ENCODE assay signal across 1 cellular context in the genomic region with DNA sequence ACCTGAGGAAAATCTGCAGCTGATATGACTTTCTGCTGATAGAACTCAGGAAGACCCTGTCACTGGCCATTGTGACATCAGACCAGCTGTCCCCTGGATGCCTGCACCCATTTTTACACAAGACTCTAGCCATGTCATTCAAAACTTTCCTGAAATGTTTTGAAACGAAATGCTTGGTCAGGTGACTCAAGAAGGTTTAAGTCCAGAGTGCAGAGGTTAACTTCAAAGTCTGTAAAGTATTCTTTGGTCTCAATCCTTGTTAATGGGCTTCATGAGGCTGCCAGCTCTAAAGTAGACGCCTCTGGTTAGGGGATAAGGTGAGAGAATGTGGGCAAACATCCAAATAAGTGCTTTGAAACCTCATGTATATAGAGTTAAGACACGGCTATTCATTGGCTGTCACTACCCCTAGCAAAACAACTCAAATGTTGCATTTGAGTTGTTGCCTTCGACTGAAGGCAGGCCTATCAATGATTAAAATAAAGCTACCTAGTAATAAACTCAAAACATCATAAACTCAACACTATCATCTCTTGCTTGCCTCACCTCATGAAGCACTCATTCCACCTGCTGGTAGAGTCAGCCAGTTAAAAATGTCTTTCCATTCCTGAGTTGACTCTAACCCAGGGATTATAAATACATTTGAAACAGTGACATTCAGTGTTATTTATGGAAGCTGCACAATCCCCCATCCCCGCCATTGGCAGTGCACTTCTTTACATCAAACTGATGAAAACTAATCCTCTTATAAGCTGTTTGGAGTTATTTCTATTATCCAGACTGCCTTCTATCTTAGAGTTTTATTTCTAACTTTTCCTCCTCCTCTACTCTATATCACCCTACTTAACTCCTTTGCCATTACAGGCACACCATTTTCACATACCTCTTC.
TF ChIP-seq lines count a peak whose summit lies in the region.

No MANE protein-coding gene starts in this region.

TF ChIP-seq in HepG2, 621 proteins besides CTCF, POLR2A, EP300 and RAD21 (continues in another document):
- TF ChIP-seq HNRNPUL1 (IDR thresholded peaks at IDR 0.05; ENCODE audit: low read depth, low read length) = no peak
- no peak for TF ChIP-seq ZNF253 (CRISPR knock-in tag; IDR thresholded peaks at IDR 0.05; ENCODE audit: borderline replicate concordance)
- TF ChIP-seq, protein P1, sequence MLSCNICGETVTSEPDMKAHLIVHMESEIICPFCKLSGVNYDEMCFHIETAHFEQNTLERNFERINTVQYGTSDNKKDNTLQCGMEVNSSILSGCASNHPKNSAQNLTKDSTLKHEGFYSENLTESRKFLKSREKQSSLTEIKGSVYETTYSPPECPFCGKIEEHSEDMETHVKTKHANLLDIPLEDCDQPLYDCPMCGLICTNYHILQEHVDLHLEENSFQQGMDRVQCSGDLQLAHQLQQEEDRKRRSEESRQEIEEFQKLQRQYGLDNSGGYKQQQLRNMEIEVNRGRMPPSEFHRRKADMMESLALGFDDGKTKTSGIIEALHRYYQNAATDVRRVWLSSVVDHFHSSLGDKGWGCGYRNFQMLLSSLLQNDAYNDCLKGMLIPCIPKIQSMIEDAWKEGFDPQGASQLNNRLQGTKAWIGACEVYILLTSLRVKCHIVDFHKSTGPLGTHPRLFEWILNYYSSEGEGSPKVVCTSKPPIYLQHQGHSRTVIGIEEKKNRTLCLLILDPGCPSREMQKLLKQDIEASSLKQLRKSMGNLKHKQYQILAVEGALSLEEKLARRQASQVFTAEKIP (CRISPR knock-in tag; IDR thresholded peaks at IDR 0.05; ENCODE audit: borderline replicate concordance) = no peak
- TF ChIP-seq, protein P2, sequence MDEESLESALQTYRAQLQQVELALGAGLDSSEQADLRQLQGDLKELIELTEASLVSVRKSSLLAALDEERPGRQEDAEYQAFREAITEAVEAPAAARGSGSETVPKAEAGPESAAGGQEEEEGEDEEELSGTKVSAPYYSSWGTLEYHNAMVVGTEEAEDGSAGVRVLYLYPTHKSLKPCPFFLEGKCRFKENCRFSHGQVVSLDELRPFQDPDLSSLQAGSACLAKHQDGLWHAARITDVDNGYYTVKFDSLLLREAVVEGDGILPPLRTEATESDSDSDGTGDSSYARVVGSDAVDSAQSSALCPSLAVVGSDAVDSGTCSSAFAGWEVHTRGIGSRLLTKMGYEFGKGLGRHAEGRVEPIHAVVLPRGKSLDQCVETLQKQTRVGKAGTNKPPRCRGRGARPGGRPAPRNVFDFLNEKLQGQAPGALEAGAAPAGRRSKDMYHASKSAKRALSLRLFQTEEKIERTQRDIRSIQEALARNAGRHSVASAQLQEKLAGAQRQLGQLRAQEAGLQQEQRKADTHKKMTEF (CRISPR knock-in tag; IDR thresholded peaks at IDR 0.05) = peak; percentile 60; the same call in 1 of the 2 replicates
- TF ChIP-seq ZNF350 (CRISPR knock-in tag; IDR thresholded peaks at IDR 0.05; ENCODE audit: borderline replicate concordance, low read depth) = no peak
- no peak for TF ChIP-seq ZNF121 (CRISPR knock-in tag; IDR thresholded peaks at IDR 0.05)
- no peak for TF ChIP-seq KLF13 (CRISPR knock-in tag; IDR thresholded peaks at IDR 0.05)
- TF ChIP-seq, protein P3, sequence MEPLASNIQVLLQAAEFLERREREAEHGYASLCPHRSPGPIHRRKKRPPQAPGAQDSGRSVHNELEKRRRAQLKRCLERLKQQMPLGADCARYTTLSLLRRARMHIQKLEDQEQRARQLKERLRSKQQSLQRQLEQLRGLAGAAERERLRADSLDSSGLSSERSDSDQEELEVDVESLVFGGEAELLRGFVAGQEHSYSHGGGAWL (CRISPR knock-in tag; IDR thresholded peaks at IDR 0.05) = no peak
- no peak for TF ChIP-seq ZNF850 (CRISPR knock-in tag; conservative IDR thresholded peaks at IDR 0.05)
- TF ChIP-seq, protein P4, sequence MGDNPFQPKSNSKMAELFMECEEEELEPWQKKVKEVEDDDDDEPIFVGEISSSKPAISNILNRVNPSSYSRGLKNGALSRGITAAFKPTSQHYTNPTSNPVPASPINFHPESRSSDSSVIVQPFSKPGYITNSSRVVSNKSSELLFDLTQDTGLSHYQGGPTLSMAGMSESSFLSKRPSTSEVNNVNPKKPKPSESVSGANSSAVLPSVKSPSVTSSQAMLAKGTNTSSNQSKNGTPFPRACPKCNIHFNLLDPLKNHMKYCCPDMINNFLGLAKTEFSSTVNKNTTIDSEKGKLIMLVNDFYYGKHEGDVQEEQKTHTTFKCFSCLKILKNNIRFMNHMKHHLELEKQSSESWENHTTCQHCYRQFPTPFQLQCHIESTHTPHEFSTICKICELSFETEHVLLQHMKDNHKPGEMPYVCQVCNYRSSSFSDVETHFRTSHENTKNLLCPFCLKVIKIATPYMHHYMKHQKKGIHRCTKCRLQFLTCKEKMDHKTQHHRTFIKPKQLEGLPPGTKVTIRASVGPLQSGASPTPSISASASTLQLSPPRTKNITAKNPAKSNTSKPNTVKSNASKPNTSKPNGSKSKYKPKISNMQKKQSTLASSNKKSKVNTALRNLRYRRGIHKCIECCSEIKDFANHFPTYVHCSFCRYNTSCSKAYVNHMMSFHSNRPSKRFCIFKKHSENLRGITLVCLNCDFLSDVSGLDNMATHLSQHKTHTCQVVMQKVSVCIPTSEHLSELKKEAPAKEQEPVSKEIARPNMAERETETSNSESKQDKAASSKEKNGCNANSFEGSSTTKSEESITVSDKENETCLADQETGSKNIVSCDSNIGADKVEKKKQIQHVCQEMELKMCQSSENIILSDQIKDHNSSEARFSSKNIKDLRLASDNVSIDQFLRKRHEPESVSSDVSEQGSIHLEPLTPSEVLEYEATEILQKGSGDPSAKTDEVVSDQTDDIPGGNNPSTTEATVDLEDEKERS (CRISPR knock-in tag; IDR thresholded peaks at IDR 0.05) = no peak
- no peak for TF ChIP-seq SRY (CRISPR knock-in tag; IDR thresholded peaks at IDR 0.05)
- TF ChIP-seq PAWR (CRISPR knock-in tag; IDR thresholded peaks at IDR 0.05; ENCODE audit: borderline replicate concordance) = no peak
- TF ChIP-seq KDM6A (CRISPR knock-in tag; IDR thresholded peaks at IDR 0.05; ENCODE audit: low read depth) = no peak
- TF ChIP-seq SOX6 (IDR thresholded peaks at IDR 0.05) = no peak
- TF ChIP-seq SOX6 (CRISPR knock-in tag; IDR thresholded peaks at IDR 0.05) = peak; percentile 56
- no peak for TF ChIP-seq ZNF138 (CRISPR knock-in tag; IDR thresholded peaks at IDR 0.05; ENCODE audit: low read depth)
- no peak for TF ChIP-seq IRX3 (CRISPR knock-in tag; IDR thresholded peaks at IDR 0.05; ENCODE audit: borderline replicate concordance, low read depth)
- TF ChIP-seq, protein P5, sequence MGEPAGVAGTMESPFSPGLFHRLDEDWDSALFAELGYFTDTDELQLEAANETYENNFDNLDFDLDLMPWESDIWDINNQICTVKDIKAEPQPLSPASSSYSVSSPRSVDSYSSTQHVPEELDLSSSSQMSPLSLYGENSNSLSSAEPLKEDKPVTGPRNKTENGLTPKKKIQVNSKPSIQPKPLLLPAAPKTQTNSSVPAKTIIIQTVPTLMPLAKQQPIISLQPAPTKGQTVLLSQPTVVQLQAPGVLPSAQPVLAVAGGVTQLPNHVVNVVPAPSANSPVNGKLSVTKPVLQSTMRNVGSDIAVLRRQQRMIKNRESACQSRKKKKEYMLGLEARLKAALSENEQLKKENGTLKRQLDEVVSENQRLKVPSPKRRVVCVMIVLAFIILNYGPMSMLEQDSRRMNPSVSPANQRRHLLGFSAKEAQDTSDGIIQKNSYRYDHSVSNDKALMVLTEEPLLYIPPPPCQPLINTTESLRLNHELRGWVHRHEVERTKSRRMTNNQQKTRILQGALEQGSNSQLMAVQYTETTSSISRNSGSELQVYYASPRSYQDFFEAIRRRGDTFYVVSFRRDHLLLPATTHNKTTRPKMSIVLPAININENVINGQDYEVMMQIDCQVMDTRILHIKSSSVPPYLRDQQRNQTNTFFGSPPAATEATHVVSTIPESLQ (CRISPR knock-in tag; conservative IDR thresholded peaks at IDR 0.05) = no peak
- no peak for TF ChIP-seq HDAC1 (CRISPR knock-in tag; IDR thresholded peaks at IDR 0.05)
- no peak for TF ChIP-seq RELA (CRISPR knock-in tag; IDR thresholded peaks at IDR 0.05)
- TF ChIP-seq, protein P6, sequence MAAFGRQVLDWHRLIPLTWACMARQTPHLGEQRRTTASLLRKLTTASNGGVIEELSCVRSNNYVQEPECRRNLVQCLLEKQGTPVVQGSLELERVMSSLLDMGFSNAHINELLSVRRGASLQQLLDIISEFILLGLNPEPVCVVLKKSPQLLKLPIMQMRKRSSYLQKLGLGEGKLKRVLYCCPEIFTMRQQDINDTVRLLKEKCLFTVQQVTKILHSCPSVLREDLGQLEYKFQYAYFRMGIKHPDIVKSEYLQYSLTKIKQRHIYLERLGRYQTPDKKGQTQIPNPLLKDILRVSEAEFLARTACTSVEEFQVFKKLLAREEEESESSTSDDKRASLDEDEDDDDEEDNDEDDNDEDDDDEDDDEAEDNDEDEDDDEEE (CRISPR knock-in tag; IDR thresholded peaks at IDR 0.05) = no peak
- no peak for TF ChIP-seq ZSCAN20 (CRISPR knock-in tag; IDR thresholded peaks at IDR 0.05; ENCODE audit: borderline replicate concordance)
- TF ChIP-seq HNRNPL (IDR thresholded peaks at IDR 0.05; ENCODE audit: low read depth, low read length) = no peak
- TF ChIP-seq, protein P7, sequence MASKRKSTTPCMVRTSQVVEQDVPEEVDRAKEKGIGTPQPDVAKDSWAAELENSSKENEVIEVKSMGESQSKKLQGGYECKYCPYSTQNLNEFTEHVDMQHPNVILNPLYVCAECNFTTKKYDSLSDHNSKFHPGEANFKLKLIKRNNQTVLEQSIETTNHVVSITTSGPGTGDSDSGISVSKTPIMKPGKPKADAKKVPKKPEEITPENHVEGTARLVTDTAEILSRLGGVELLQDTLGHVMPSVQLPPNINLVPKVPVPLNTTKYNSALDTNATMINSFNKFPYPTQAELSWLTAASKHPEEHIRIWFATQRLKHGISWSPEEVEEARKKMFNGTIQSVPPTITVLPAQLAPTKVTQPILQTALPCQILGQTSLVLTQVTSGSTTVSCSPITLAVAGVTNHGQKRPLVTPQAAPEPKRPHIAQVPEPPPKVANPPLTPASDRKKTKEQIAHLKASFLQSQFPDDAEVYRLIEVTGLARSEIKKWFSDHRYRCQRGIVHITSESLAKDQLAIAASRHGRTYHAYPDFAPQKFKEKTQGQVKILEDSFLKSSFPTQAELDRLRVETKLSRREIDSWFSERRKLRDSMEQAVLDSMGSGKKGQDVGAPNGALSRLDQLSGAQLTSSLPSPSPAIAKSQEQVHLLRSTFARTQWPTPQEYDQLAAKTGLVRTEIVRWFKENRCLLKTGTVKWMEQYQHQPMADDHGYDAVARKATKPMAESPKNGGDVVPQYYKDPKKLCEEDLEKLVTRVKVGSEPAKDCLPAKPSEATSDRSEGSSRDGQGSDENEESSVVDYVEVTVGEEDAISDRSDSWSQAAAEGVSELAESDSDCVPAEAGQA (IDR thresholded peaks at IDR 0.05; ENCODE audit: low read depth) = no peak
- TF ChIP-seq, protein P7 (CRISPR knock-in tag; IDR thresholded peaks at IDR 0.05; ENCODE audit: borderline replicate concordance) = no peak
- TF ChIP-seq ZNF12 (CRISPR knock-in tag; IDR thresholded peaks at IDR 0.05) = no peak
- TF ChIP-seq ZNF552 (CRISPR knock-in tag; IDR thresholded peaks at IDR 0.05; ENCODE audit: borderline replicate concordance) = no peak
- peak in 1 of 2 experiments; percentile 77; a peak in 2 of 4 replicates for TF ChIP-seq NR2F1 (CRISPR knock-in tag; IDR thresholded peaks at IDR 0.05)
- TF ChIP-seq ZSCAN31 (CRISPR knock-in tag; IDR thresholded peaks at IDR 0.05; ENCODE audit: low read depth) = no peak
- no peak for TF ChIP-seq MAF1 (CRISPR knock-in tag; IDR thresholded peaks at IDR 0.05; ENCODE audit: borderline replicate concordance)
- TF ChIP-seq ZNF652 (CRISPR knock-in tag; IDR thresholded peaks at IDR 0.05; ENCODE audit: borderline replicate concordance, low read depth) = no peak
- no peak for TF ChIP-seq ZSCAN22 (CRISPR knock-in tag; IDR thresholded peaks at IDR 0.05)
- TF ChIP-seq KDM3A (CRISPR knock-in tag; IDR thresholded peaks at IDR 0.05; ENCODE audit: low read depth) = no peak
- TF ChIP-seq PCBP2 (optimal IDR thresholded peaks at IDR 0.05; ENCODE audit: low read depth, low read length, poor library complexity, severe bottlenecking) = no peak
- no peak for TF ChIP-seq GZF1 (CRISPR knock-in tag; IDR thresholded peaks at IDR 0.05)
- TF ChIP-seq, protein P8, sequence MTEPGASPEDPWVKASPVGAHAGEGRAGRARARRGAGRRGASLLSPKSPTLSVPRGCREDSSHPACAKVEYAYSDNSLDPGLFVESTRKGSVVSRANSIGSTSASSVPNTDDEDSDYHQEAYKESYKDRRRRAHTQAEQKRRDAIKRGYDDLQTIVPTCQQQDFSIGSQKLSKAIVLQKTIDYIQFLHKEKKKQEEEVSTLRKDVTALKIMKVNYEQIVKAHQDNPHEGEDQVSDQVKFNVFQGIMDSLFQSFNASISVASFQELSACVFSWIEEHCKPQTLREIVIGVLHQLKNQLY (CRISPR knock-in tag; IDR thresholded peaks at IDR 0.05) = no peak
- TF ChIP-seq HOXD1 (CRISPR knock-in tag; IDR thresholded peaks at IDR 0.05) = no peak
- no peak for TF ChIP-seq GTF3A (CRISPR knock-in tag; conservative IDR thresholded peaks at IDR 0.05)
